Comparison of ENCODE assay signal across 18 cellular contexts in genomic region chr13:76878043-76878442, GRCh38.
"Had no signal": no experiment of that assay in that cellular context is flagged by ENCODE, and none has a peak within 500 bp of the region (broad histone marks: within the 10 kb centered on the region; RNA-seq: fewer than 3 reads in every experiment).

No MANE protein-coding gene starts in this region.

- H3K4me3 Mint-ChIP-seq: activated T-helper 17 cell treated with anti-CD3 and anti-CD28 coated beads, Interleukin-2, amount 50 U/mL, for 72 hours; natural killer cell treated with Interleukin-12 subunit alpha and Interleukin-12 subunit beta and Interleukin-15 and Interleukin-18, amount 100 ng/mL, for 72 hours; stimulated activated naive CD8-positive, alpha-beta T cell treated with anti-CD3 and anti-CD28 coated beads, Interleukin-15, Interleukin-2, amounts not matched to agents 100 ng/mL and 50 ng/mL, for 24 hours had no signal

- H3K27ac Mint-ChIP-seq: progenitor cell of endocrine pancreas; stimulated activated naive CD8-positive, alpha-beta T cell treated with anti-CD3 and anti-CD28 coated beads, Interleukin-15, Interleukin-2, amounts not matched to agents 100 ng/mL and 50 ng/mL, for 24 hours had no signal

- H3K9me3 ChIP-seq: testis had no signal

- H3K4me1 ChIP-seq: testis had no signal

- H3K27me3 ChIP-seq: brain microvascular endothelial cell, testis had no signal

- H3K4me3 ChIP-seq: testis had no signal

- H3K36me3 Mint-ChIP-seq: natural killer cell treated with Interleukin-12 subunit alpha and Interleukin-12 subunit beta and Interleukin-15 and Interleukin-18, amount 100 ng/mL, for 72 hours had no signal

- ATAC-seq: activated T-helper 17 cell treated with anti-CD3 and anti-CD28 coated beads, Interleukin-2, amount 50 U/mL, for 72 hours; left lobe of liver; natural killer cell treated with Interleukin-12 subunit alpha and Interleukin-12 subunit beta and Interleukin-15 and Interleukin-18, amount 100 ng/mL, for 72 hours had no signal

- H3K27ac ChIP-seq: brain microvascular endothelial cell, testis had no signal

- H3K36me3 ChIP-seq: brain microvascular endothelial cell had no signal

- DNase-seq: activated CD4-positive, alpha-beta T cell treated with anti-CD3 and anti-CD28 coated beads, Interleukin-2, amount 50 U/mL, for 48 hours; activated CD4-positive, CD25-positive, alpha-beta regulatory T cell treated with anti-CD3 and anti-CD28 coated beads, Interleukin-2, amount 50 U/mL, for 72 hours; activated naive CD4-positive, alpha-beta T cell treated with Interleukin-2 at 50 U/mL for 16 hours; anterior cingulate cortex; brain microvascular endothelial cell; cerebellar nuclear complex; erythroblast; hippocampal formation; mesendoderm; nucleus accumbens; right cardiac atrium; T-helper 9 cell; testis had no signal
